In genomic region chr15:41683955-41684354, GRCh38 we compare ENCODE assay signal across 18 cellular contexts.
"Had no signal": no experiment of that assay in that cellular context is flagged by ENCODE, and none has a peak within 500 bp of the region (broad histone marks: within the 10 kb centered on the region; RNA-seq: fewer than 3 reads in every experiment).

No MANE protein-coding gene starts in this region.

- H3K36me3 ChIP-seq: lower lobe of right lung, sigmoid colon had no signal

- H3K27ac ChIP-seq: epithelial cell of prostate, esophagus squamous epithelium, foreskin keratinocyte, left ventricle myocardium inferior, lower lobe of right lung, sigmoid colon had no signal

- H3K4me1 ChIP-seq: foreskin keratinocyte, lower lobe of right lung had no signal

- ATAC-seq: effector memory CD8-positive, alpha-beta T cell; foreskin keratinocyte; lower lobe of right lung had no signal

- DNase-seq: effector memory CD8-positive, alpha-beta T cell; esophagus squamous epithelium; foreskin keratinocyte; immature natural killer cell; left ventricle myocardium inferior; lower lobe of right lung; naive B cell; nephron progenitor cell; sigmoid colon; small intestine; stimulated activated CD4-positive, alpha-beta T cell treated with anti-CD3 and anti-CD28 coated beads, Interleukin-2, amount 100 ng/mL, for 48 hours; stimulated activated naive CD4-positive, alpha-beta T cell treated with Interleukin-2 at 50 U/mL for 16 hours; trophoblast cell had no signal

- H3K9me3 Mint-ChIP-seq: dendritic cell treated with granulocyte-macrophage colony-stimulating factor and Interleukin-4, amounts not matched to agents 40 ng/mL and 50 ng/mL, for 4 days; effector memory CD8-positive, alpha-beta T cell; immature natural killer cell; memory B cell had no signal

- H3K27ac Mint-ChIP-seq: dendritic cell treated with granulocyte-macrophage colony-stimulating factor and Interleukin-4, amounts not matched to agents 40 ng/mL and 50 ng/mL, for 4 days; memory B cell; nephron progenitor cell had no signal

- H3K27me3 Mint-ChIP-seq: dendritic cell treated with granulocyte-macrophage colony-stimulating factor and Interleukin-4, amounts not matched to agents 40 ng/mL and 50 ng/mL, for 4 days; effector memory CD8-positive, alpha-beta T cell; memory B cell; naive B cell had no signal

- H3K9me3 ChIP-seq: lower lobe of right lung, sigmoid colon had no signal

- H3K4me3 Mint-ChIP-seq: dendritic cell treated with granulocyte-macrophage colony-stimulating factor and Interleukin-4, amounts not matched to agents 40 ng/mL and 50 ng/mL, for 4 days; immature natural killer cell; memory B cell; nephron progenitor cell had no signal

- H3K4me3 ChIP-seq: esophagus squamous epithelium, left ventricle myocardium inferior, lower lobe of right lung, sigmoid colon had no signal

- FAIRE-seq: colon, keratinocyte, small intestine had no signal

- H3K4me1 Mint-ChIP-seq: nephron progenitor cell had no signal

- H3K27me3 ChIP-seq: esophagus squamous epithelium, foreskin keratinocyte, sigmoid colon had no signal
